Comparison of ENCODE assay signal across 35 cellular contexts in genomic region chr1:181748013-181748412, GRCh38.
"Had no signal": no experiment of that assay in that cellular context is flagged by ENCODE, and none has a peak within 500 bp of the region (broad histone marks: within the 10 kb centered on the region; RNA-seq: fewer than 3 reads in every experiment).

No MANE protein-coding gene starts in this region.

- H3K27ac ChIP-seq: KMS-11 had no signal

- DNase-seq: Karpas-422, Kasumi-1, KG1, MM.1S, MV-4-11, NCI-H1048, NCI-H1092, NCI-H1092 treated with DMSO at 0.1 percent for 48 hours, NCI-H1105, NCI-H1105 treated with DMSO at 0.1 percent for 48 hours, NCI-H1417, NCI-H1417 treated with DMSO at 0.1 percent for 48 hours, NCI-H1436, NCI-H1436 treated with DMSO at 0.1 percent for 48 hours, NCI-H146, NCI-H1694, NCI-H1694 treated with DMSO at 0.1 percent for 48 hours, NCI-H187, NCI-H187 treated with DMSO at 0.1 percent for 48 hours, NCI-H1930, NCI-H2029, NCI-H2029 treated with DMSO at 0.1 percent for 48 hours, NCI-H2081, NCI-H2081 treated with DMSO at 0.1 percent for 48 hours, NCI-H2107, NCI-H2171, NCI-H2171 treated with DMSO at 0.1 percent for 48 hours, NCI-H2227 treated with DMSO at 0.1 percent for 48 hours, NCI-H226, NCI-H345, NCI-H446, NCI-H446 treated with DMSO at 0.1 percent for 48 hours, NCI-H510A, NCI-H510A treated with DMSO at 0.1 percent for 48 hours had no signal

- H3K4me2 ChIP-seq: KMS-11 had no signal

- H3K9ac ChIP-seq: KMS-11 had no signal
